ENCODE assay signal across 39 cellular contexts in the genomic region with DNA sequence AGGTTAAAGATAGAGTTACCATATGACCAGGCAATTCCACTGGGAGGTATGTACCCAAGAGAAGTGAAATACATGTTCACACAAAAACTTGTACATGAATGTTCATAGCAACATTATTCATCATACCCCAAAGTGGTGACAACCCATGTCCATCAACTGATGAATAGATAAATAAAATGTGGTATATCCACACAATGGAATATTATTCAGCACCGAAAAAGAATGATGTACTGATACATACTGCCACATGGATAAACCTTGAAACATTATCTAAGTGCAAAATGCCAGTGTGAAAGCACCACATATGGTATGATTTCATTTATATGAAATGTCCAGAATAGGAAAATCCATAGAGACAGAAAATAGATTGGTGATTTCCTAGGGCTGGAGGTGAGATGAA.
"Had no signal": no experiment of that assay in that cellular context is flagged by ENCODE, and none has a peak within 500 bp of the region (broad histone marks: within the 10 kb centered on the region; RNA-seq: fewer than 3 reads in every experiment).

No MANE protein-coding gene starts in this region.

- DNase-seq: activated B cell treated with CpG ODN at 0.5 μM for 24 hours; activated CD4-positive, alpha-beta memory T cell treated with anti-CD3 and anti-CD28 coated beads for 36 hours; activated CD4-positive, alpha-beta T cell treated with anti-CD3 and anti-CD28 coated beads for 1 hour; activated CD4-positive, alpha-beta T cell treated with anti-CD3 and anti-CD28 coated beads for 36 hours; activated CD4-positive, alpha-beta T cell treated with anti-CD3 and anti-CD28 coated beads, Interleukin-2, amount 10 ng/mL, durations not matched to agents 24 days and 14 days; activated CD4-positive, alpha-beta T cell treated with anti-CD3 and anti-CD28 coated beads, Interleukin-2, amount 50 U/mL, for 1 hour; activated CD4-positive, alpha-beta T cell treated with anti-CD3 and anti-CD28 coated beads, Interleukin-2, amount 50 U/mL, for 4 hours; activated CD8-positive, alpha-beta memory T cell treated with anti-CD3 and anti-CD28 coated beads, Interleukin-2, amount 50 U/mL, for 4 hours; activated CD8-positive, alpha-beta T cell treated with anti-CD3 and anti-CD28 coated beads for 36 hours; activated effector memory CD4-positive, alpha-beta T cell treated with Interleukin-2 at 50 U/mL for 16 hours; activated gamma-delta T cell; activated naive CD4-positive, alpha-beta T cell treated with anti-CD3 and anti-CD28 coated beads, Interleukin-2, amount 10 ng/mL, durations not matched to agents 7 days and 5 days; activated naive CD4-positive, alpha-beta T cell treated with Interleukin-2 at 50 U/mL for 16 hours; activated naive CD8-positive, alpha-beta T cell treated with anti-CD3 and anti-CD28 coated beads, Interleukin-2, amount 10 ng/mL, durations not matched to agents 7 days and 5 days; activated naive CD8-positive, alpha-beta T cell treated with anti-CD3 and anti-CD28 coated beads, Interleukin-2, amount 50 U/mL, for 24 hours; activated T-cell treated with anti-CD3 and anti-CD28 coated beads for 4 hours; activated T-cell treated with anti-CD3 and anti-CD28 coated beads, Interleukin-2, amount 50 U/mL, for 1 hour; activated T-cell treated with anti-CD3 and anti-CD28 coated beads, Interleukin-2, amount 50 U/mL, for 4 hours; activated T-cell treated with anti-CD3 and anti-CD28 coated beads, Interleukin-2, amount 50 U/mL, for 72 hours; amygdala; anterior cingulate cortex; caudate nucleus; cerebellar nuclear complex; T-helper 1 cell; T-helper 2 cell; T-helper 9 cell had no signal

- H3K4me1 Mint-ChIP-seq: activated B cell treated with CpG ODN at 0.5 μM for 24 hours; activated CD4-positive, alpha-beta T cell treated with anti-CD3 and anti-CD28 coated beads for 36 hours; activated naive CD8-positive, alpha-beta T cell treated with anti-CD3 and anti-CD28 coated beads, Interleukin-2, amount 50 U/mL, for 24 hours; brain; central memory CD8-positive, alpha-beta T cell had no signal

- H3K27me3 Mint-ChIP-seq: activated CD4-positive, alpha-beta memory T cell treated with anti-CD3 and anti-CD28 coated beads for 36 hours; activated CD4-positive, alpha-beta T cell treated with anti-CD3 and anti-CD28 coated beads for 36 hours; activated naive CD4-positive, alpha-beta T cell treated with anti-CD3 and anti-CD28 coated beads, Interleukin-2, amount 10 ng/mL, durations not matched to agents 7 days and 5 days; activated naive CD4-positive, alpha-beta T cell treated with anti-CD3 and anti-CD28 coated beads, Interleukin-2, amount 50 U/mL, for 24 hours; central memory CD8-positive, alpha-beta T cell had no signal

- FAIRE-seq: bronchial epithelial cell, TTC549 had no signal

- ATAC-seq: activated CD4-positive, alpha-beta T cell treated with anti-CD3 and anti-CD28 coated beads for 36 hours; activated CD8-positive, alpha-beta T cell treated with anti-CD3 and anti-CD28 coated beads for 36 hours; activated naive CD8-positive, alpha-beta T cell treated with anti-CD3 and anti-CD28 coated beads, Interleukin-2, amount 50 U/mL, for 24 hours; activated T-cell treated with anti-CD3 and anti-CD28 coated beads, Interleukin-2, amount 50 U/mL, for 4 hours; activated T-cell treated with anti-CD3 and anti-CD28 coated beads, Interleukin-2, amount 50 U/mL, for 72 hours had no signal

- H3K4me3 ChIP-seq: ascending aorta, cardiac muscle cell had no signal

- H3K27ac ChIP-seq: ascending aorta, cardiac muscle cell, VCaP had no signal

- H3K9me3 ChIP-seq: ascending aorta had no signal

- H3K4me3 Mint-ChIP-seq: activated B cell treated with CpG ODN at 0.5 μM for 24 hours; activated CD4-positive, alpha-beta memory T cell treated with anti-CD3 and anti-CD28 coated beads for 36 hours; activated CD4-positive, alpha-beta T cell treated with anti-CD3 and anti-CD28 coated beads for 36 hours; activated CD4-positive, alpha-beta T cell treated with anti-CD3 and anti-CD28 coated beads, Interleukin-2, amount 10 ng/mL, durations not matched to agents 24 days and 14 days; activated CD8-positive, alpha-beta T cell treated with anti-CD3 and anti-CD28 coated beads for 36 hours; activated naive CD4-positive, alpha-beta T cell treated with anti-CD3 and anti-CD28 coated beads, Interleukin-2, amount 10 ng/mL, durations not matched to agents 7 days and 5 days; activated naive CD4-positive, alpha-beta T cell treated with anti-CD3 and anti-CD28 coated beads, Interleukin-2, amount 50 U/mL, for 24 hours; activated naive CD8-positive, alpha-beta T cell; activated naive CD8-positive, alpha-beta T cell treated with anti-CD3 and anti-CD28 coated beads, Interleukin-2, amount 10 ng/mL, durations not matched to agents 7 days and 5 days; activated naive CD8-positive, alpha-beta T cell treated with anti-CD3 and anti-CD28 coated beads, Interleukin-2, amount 50 U/mL, for 24 hours; activated T-cell treated with anti-CD3 and anti-CD28 coated beads, Interleukin-2, amount 50 U/mL, for 4 hours; activated T-cell treated with anti-CD3 and anti-CD28 coated beads, Interleukin-2, amount 50 U/mL, for 72 hours; activated T-helper 1 cell treated with anti-CD3 and anti-CD28 coated beads, Interleukin-12 subunit alpha, Interleukin-12 subunit beta, Interleukin-2, Interleukin-4 antibody, amounts not matched to agents 30 ng/mL and 10 ng/mL and 1 ng/mL, durations not matched to agents 14 hours and 24 hours and 36 hours; brain; central memory CD8-positive, alpha-beta T cell; T-helper 1 cell treated with Interleukin-12 subunit alpha and Interleukin-12 subunit beta and Interleukin-4 antibody, amounts not matched to agents 30 μg/mL and 1 μg/mL, for 36 hours; T-helper 2 cell treated with Interferon-gamma antibody and Interleukin-4, amounts not matched to agents 5 μg/mL and 100 μg/mL, for 36 hours had no signal

- H3K27me3 ChIP-seq: ascending aorta, cardiac muscle cell had no signal

- H3K9me3 Mint-ChIP-seq: activated B cell treated with CpG ODN at 0.5 μM for 24 hours; activated CD4-positive, alpha-beta T cell treated with anti-CD3 and anti-CD28 coated beads, Interleukin-2, amount 10 ng/mL, durations not matched to agents 24 days and 14 days; activated naive CD4-positive, alpha-beta T cell treated with anti-CD3 and anti-CD28 coated beads, Interleukin-2, amount 50 U/mL, for 24 hours; activated naive CD8-positive, alpha-beta T cell treated with anti-CD3 and anti-CD28 coated beads, Interleukin-2, amount 50 U/mL, for 24 hours; activated T-cell treated with anti-CD3 and anti-CD28 coated beads, Interleukin-2, amount 50 U/mL, for 4 hours; activated T-helper 1 cell treated with anti-CD3 and anti-CD28 coated beads, Interleukin-12 subunit alpha, Interleukin-12 subunit beta, Interleukin-2, Interleukin-4 antibody, amounts not matched to agents 30 ng/mL and 10 ng/mL and 1 ng/mL, durations not matched to agents 14 hours and 24 hours and 36 hours; activated T-helper 2 cell treated with anti-CD3 and anti-CD28 coated beads, Interferon-gamma antibody, Interleukin-2, Interleukin-4, amounts not matched to agents 10 μg/mL and 5 μg/mL and 100 μg/mL, durations not matched to agents 14 hours and 24 hours and 36 hours; central memory CD8-positive, alpha-beta T cell; T-helper 1 cell treated with Interleukin-12 subunit alpha and Interleukin-12 subunit beta and Interleukin-4 antibody, amounts not matched to agents 30 μg/mL and 1 μg/mL, for 36 hours; T-helper 2 cell treated with Interferon-gamma antibody and Interleukin-4, amounts not matched to agents 5 μg/mL and 100 μg/mL, for 36 hours had no signal

- H3K36me3 ChIP-seq: ascending aorta, cardiac muscle cell had no signal

- H3K27ac Mint-ChIP-seq: activated B cell treated with CpG ODN at 0.5 μM for 24 hours; activated CD4-positive, alpha-beta memory T cell treated with anti-CD3 and anti-CD28 coated beads for 36 hours; activated CD4-positive, alpha-beta T cell treated with anti-CD3 and anti-CD28 coated beads for 36 hours; activated CD4-positive, alpha-beta T cell treated with anti-CD3 and anti-CD28 coated beads, Interleukin-2, amount 10 ng/mL, durations not matched to agents 24 days and 14 days; activated CD8-positive, alpha-beta T cell treated with anti-CD3 and anti-CD28 coated beads for 36 hours; activated naive CD4-positive, alpha-beta T cell treated with anti-CD3 and anti-CD28 coated beads, Interleukin-2, amount 10 ng/mL, durations not matched to agents 7 days and 5 days; activated naive CD4-positive, alpha-beta T cell treated with anti-CD3 and anti-CD28 coated beads, Interleukin-2, amount 50 U/mL, for 24 hours; activated naive CD8-positive, alpha-beta T cell; activated naive CD8-positive, alpha-beta T cell treated with anti-CD3 and anti-CD28 coated beads, Interleukin-2, amount 10 ng/mL, durations not matched to agents 7 days and 5 days; activated naive CD8-positive, alpha-beta T cell treated with anti-CD3 and anti-CD28 coated beads, Interleukin-2, amount 50 U/mL, for 24 hours; activated T-cell treated with anti-CD3 and anti-CD28 coated beads, Interleukin-2, amount 50 U/mL, for 72 hours; activated T-helper 1 cell treated with anti-CD3 and anti-CD28 coated beads, Interleukin-12 subunit alpha, Interleukin-12 subunit beta, Interleukin-2, Interleukin-4 antibody, amounts not matched to agents 30 ng/mL and 10 ng/mL and 1 ng/mL, durations not matched to agents 14 hours and 24 hours and 36 hours; activated T-helper 2 cell treated with anti-CD3 and anti-CD28 coated beads, Interferon-gamma antibody, Interleukin-2, Interleukin-4, amounts not matched to agents 10 μg/mL and 5 μg/mL and 100 μg/mL, durations not matched to agents 14 hours and 24 hours and 36 hours; brain; T-helper 1 cell treated with Interleukin-12 subunit alpha and Interleukin-12 subunit beta and Interleukin-4 antibody, amounts not matched to agents 30 μg/mL and 1 μg/mL, for 36 hours; T-helper 2 cell treated with Interferon-gamma antibody and Interleukin-4, amounts not matched to agents 5 μg/mL and 100 μg/mL, for 36 hours had no signal

- H3K36me3 Mint-ChIP-seq: activated CD4-positive, alpha-beta memory T cell treated with anti-CD3 and anti-CD28 coated beads for 36 hours; activated naive CD4-positive, alpha-beta T cell treated with anti-CD3 and anti-CD28 coated beads, Interleukin-2, amount 10 ng/mL, durations not matched to agents 7 days and 5 days; activated naive CD4-positive, alpha-beta T cell treated with anti-CD3 and anti-CD28 coated beads, Interleukin-2, amount 50 U/mL, for 24 hours; activated naive CD8-positive, alpha-beta T cell; activated naive CD8-positive, alpha-beta T cell treated with anti-CD3 and anti-CD28 coated beads, Interleukin-2, amount 10 ng/mL, durations not matched to agents 7 days and 5 days; brain had no signal
